9 cellular contexts compared by ENCODE assay signal in genomic region chr10:126663328-126663727, GRCh38. TPM values are rescaled to one million over a fixed set of nuclear protein-coding genes. Genes with fewer than 3 reads are reported as not detected.
DNase-seq lines count a peak whose midpoint lies in the region; ATAC-seq and TF ChIP-seq lines count a peak whose summit lies in the region.
"Had no signal": no experiment of that assay in that cellular context is flagged by ENCODE, and none has a peak within 500 bp of the region (broad histone marks: within the 10 kb centered on the region; RNA-seq: fewer than 3 reads in every experiment).

No MANE protein-coding gene starts in this region.

- no peaks in the 10 kb centered on the region for H3K9me3 ChIP-seq in A673 (ENCODE audit: low read depth, low read length, poor library complexity, severe bottlenecking)
- no peaks in the 10 kb centered on the region for H3K9me3 ChIP-seq in effector memory CD4-positive, alpha-beta T cell (ENCODE audit: control insufficient read depth, low read length)
- no peaks in the 10 kb centered on the region for H3K9me3 ChIP-seq in muscle layer of duodenum (ENCODE audit: control insufficient read depth in 1 of 2, low read length in 2 of 2)

- CTCF ChIA-PET in A673 (lab: Charles Lee) = no interaction called here

- TF ChIP-seq CTCF in A673 (conservative IDR thresholded peaks at IDR 0.05; ENCODE audit: low read depth, low read length) = no peak

- no TSS peak for BruUV-seq in A673 (replicated peaks; lab: Mats Ljungman, UMichigan)

- H3K36me3 ChIP-seq in A673 (ENCODE audit: insufficient read depth, low read length, poor library complexity, severe bottlenecking) (no peaks in the 10 kb centered on the region), muscle layer of duodenum (ENCODE audit: control insufficient read depth in 1 of 2, insufficient read depth in 2 of 2, low read length in 2 of 2) (no peaks in the 10 kb centered on the region)
- no peaks in the 10 kb centered on the region for H3K36me3 ChIP-seq in effector memory CD4-positive, alpha-beta T cell (ENCODE audit: control insufficient read depth, insufficient read depth, low read length)

- H3K27me3 ChIP-seq in A673 (replicated peaks; ENCODE audit: insufficient read depth, low read depth, low read length, poor library complexity) (no peaks in the 10 kb centered on the region), muscle layer of duodenum (ENCODE audit: low read depth, low read length) (no peaks in the 10 kb centered on the region)
- no peaks in the 10 kb centered on the region for H3K27me3 ChIP-seq in effector memory CD4-positive, alpha-beta T cell (replicated peaks; ENCODE audit: control insufficient read depth, insufficient read depth, low read length, poor library complexity, severe bottlenecking)

- POLR2A ChIA-PET in A673 (lab: Charles Lee; ENCODE audit: low non-redundant PET) = no interaction called here

- H3K4me3 ChIP-seq in A673 (ENCODE audit: low read depth, low read length, poor library complexity, severe bottlenecking) = no peak overlapping the region
- H3K4me3 ChIP-seq in effector memory CD4-positive, alpha-beta T cell (ENCODE audit: insufficient read depth, low read depth, low read length, poor library complexity, severe bottlenecking) = no peak overlapping the region
- no peak overlapping the region for H3K4me3 ChIP-seq in muscle layer of duodenum (ENCODE audit: low read depth in 1 of 2, low read length in 2 of 2)

- H3K27ac ChIP-seq in A673 (ENCODE audit: low read depth, low read length, poor library complexity, severe bottlenecking) (no peak overlapping the region), muscle layer of duodenum (ENCODE audit: low read length) (peak overlapping the region; percentile 60)
- H3K27ac ChIP-seq in effector memory CD4-positive, alpha-beta T cell (ENCODE audit: insufficient read depth, low read length, poor library complexity, severe bottlenecking) = no peak overlapping the region

- intact Hi-C loops in A673 (cut with micrococcal nuclease; ENCODE audit: unreplicated experiment) = no loop called here

- H3K4me1 ChIP-seq in A673 (ENCODE audit: insufficient read depth, low read length, poor library complexity, severe bottlenecking) (peaks cover 8% of the 10 kb centered on the region), muscle layer of duodenum (ENCODE audit: control insufficient read depth in 1 of 2, insufficient read depth in 2 of 2, low read length in 2 of 2) (no peaks in the 10 kb centered on the region)
- no peaks in the 10 kb centered on the region for H3K4me1 ChIP-seq in effector memory CD4-positive, alpha-beta T cell (ENCODE audit: control insufficient read depth, insufficient read depth, low read length, poor library complexity, severe bottlenecking)

- ATAC-seq in GM21717 (IDR thresholded peaks at IDR 0.05; ENCODE audit: unreplicated experiment) = no peak

- peak; percentile 68 for DNase-seq in A673 (ENCODE audit: low spot score)
- peak; percentile 78 for DNase-seq in LHCN-M2 (ENCODE audit: low read depth)
- peak in 2 of 3 donors; percentile 3 to 12 for DNase-seq in effector memory CD4-positive, alpha-beta T cell
- DNase-seq in HPDE6-E6E7 (ENCODE audit: extremely low spot score) = no peak
- no peak for DNase-seq in OCI-M1 (lab: John Stamatoyannopoulos, UW)
- DNase-seq in dedifferentiated amniotic fluid mesenchymal stem cell (ENCODE audit: extremely low spot score) = no peak
- DNase-seq: NCI-H526 had no signal

RNA-seq across cellular contexts. Expression of gene C10orf90, which starts 7.2 kb away (rescaled TPM):
- total RNA-seq in A673 (2021) = not detected in 2 replicates
- 1.0 and 2.7 TPM in 2 replicates for total RNA-seq in LHCN-M2 (2014; rRNA removed)
- polyA plus RNA-seq in LHCN-M2 (2012) = 0.39 TPM

Comparison
In these comparisons a context has a peak if more than half of its experiments do, and no peak if none do; other contexts are left out.
1. DNase-seq: peak in A673 (single experiment), LHCN-M2 (single experiment) and effector memory CD4-positive, alpha-beta T cell (2 of 3); none in HPDE6-E6E7 (single experiment), OCI-M1 (single experiment) and dedifferentiated amniotic fluid mesenchymal stem cell (single experiment).